ENCODE assay signal across 22 cellular contexts in the genomic region with DNA sequence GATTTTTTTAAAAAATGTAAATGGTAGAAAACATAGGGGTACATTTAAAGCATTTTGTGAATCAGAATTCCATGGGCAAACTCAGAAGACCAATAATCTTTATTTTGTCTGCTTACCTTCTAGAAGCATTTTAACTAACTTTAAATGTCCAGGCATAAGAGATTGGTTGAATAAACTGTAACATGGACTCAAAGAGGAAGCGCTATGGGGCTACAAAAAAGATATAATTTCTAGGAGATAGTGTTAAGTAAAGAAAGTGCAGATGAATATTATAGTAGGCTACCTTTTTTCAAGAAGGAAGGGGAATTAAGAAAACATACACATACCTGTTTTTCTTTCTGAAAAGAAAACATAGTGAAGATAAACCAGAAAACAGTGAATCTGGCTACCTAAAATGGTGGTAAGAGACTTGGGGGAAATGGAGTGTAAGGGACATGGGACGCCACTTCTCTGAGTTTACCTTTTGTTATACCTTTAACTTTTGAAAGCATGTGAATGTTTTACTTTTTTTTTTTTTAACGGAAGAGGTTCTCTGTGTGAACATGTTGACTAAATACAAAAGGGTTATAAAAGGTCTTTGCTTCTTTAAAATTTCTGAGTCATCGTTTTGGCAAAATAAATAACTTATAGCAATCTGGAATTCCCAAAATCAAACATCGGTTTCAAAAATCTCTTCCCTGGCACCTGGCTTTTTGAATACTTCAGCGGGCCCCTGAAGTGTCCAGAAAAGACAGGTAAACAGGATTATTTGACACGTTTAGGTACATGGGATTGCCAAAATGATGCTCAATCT.
"Had no signal": no experiment of that assay in that cellular context is flagged by ENCODE, and none has a peak within 500 bp of the region (broad histone marks: within the 10 kb centered on the region; RNA-seq: fewer than 3 reads in every experiment).

No MANE protein-coding gene starts in this region.

- H3K27ac ChIP-seq: HL-60, KMS-11, RWPE1 had no signal

- DNase-seq: Kasumi-1, NCI-H1048, NCI-H1105, NCI-H1417, NCI-H1436 treated with DMSO at 0.1 percent for 48 hours, NCI-H1694, NCI-H187 treated with DMSO at 0.1 percent for 48 hours, NCI-H2029 treated with DMSO at 0.1 percent for 48 hours, NCI-H2171 treated with DMSO at 0.1 percent for 48 hours, NCI-H226, NCI-H446, NCI-H510A, NCI-H524 treated with DMSO at 0.1 percent for 48 hours, NCI-H69, NCI-H774, SHP77, SK-N-SH, SW 1271 had no signal

- H3K9me3 ChIP-seq: SK-N-SH had no signal

- FAIRE-seq: HTR-8/SVneo had no signal
